19 cellular contexts compared by ENCODE assay signal in genomic region chr18:4412286-4412685, GRCh38. TPM values are rescaled to one million over a fixed set of nuclear protein-coding genes. Genes with fewer than 3 reads are reported as not detected.
DNase-seq lines count a peak whose midpoint lies in the region; ATAC-seq and TF ChIP-seq lines count a peak whose summit lies in the region.
"Had no signal": no experiment of that assay in that cellular context is flagged by ENCODE, and none has a peak within 500 bp of the region (broad histone marks: within the 10 kb centered on the region; RNA-seq: fewer than 3 reads in every experiment).

No MANE protein-coding gene starts in this region.

- intact Hi-C loops in prostate gland (cut with DNase I): no loop called here

- H3K27me3 ChIP-seq in prostate gland (replicated peaks; ENCODE audit: insufficient read depth): no peaks in the 10 kb centered on the region
- H3K27me3 ChIP-seq: SJCRH30 had no signal

- H3K36me3 ChIP-seq in prostate gland: no peaks in the 10 kb centered on the region
- H3K36me3 ChIP-seq: SJCRH30 had no signal

- no peak for TF ChIP-seq CTCF in VCaP (conservative IDR thresholded peaks at IDR 0.05)
- TF ChIP-seq CTCF in prostate gland (IDR thresholded peaks at IDR 0.05): no peak

- no peak overlapping the region for H3K4me3 ChIP-seq in prostate gland
- H3K4me3 ChIP-seq: SJCRH30 had no signal

- no peak for ATAC-seq in HG02840 (IDR thresholded peaks at IDR 0.05; ENCODE audit: low FRiP score, unreplicated experiment)
- ATAC-seq: T-cell had no signal

- H3K9me3 ChIP-seq in prostate gland: no peaks in the 10 kb centered on the region
- H3K9me3 ChIP-seq: SJCRH30 had no signal

- peaks cover 3% of the 10 kb centered on the region for H3K9me3 Mint-ChIP-seq in activated T-cell treated with anti-CD3 and anti-CD28 coated beads, Interleukin-2, amount 50 U/mL, for 24 hours

- DNase-seq in DMS53 (lab: John Stamatoyannopoulos, UW) (peak; percentile 53), DMS79 treated with DMSO at 0.1 percent for 48 hours (lab: John Stamatoyannopoulos, UW) (peak; percentile 68), prostate gland (ENCODE audit: low spot score) (peak; percentile 14), NCI-H774 (lab: John Stamatoyannopoulos, UW) (no peak)
- DNase-seq in activated T-cell treated with anti-CD3 and anti-CD28 coated beads, Interleukin-2, amount 50 U/mL, for 24 hours: no peak
- DNase-seq: CD4-positive, CD25-positive, alpha-beta regulatory T cell; COR-L47; DMS 273 treated with DMSO at 0.1 percent for 48 hours; GF-D8; H7; Kasumi-1; NCI-H1436; NCI-H1930; NCI-H748 treated with DMSO at 0.1 percent for 48 hours; SJCRH30; T-cell had no signal

- no peak for TF ChIP-seq POLR2A in prostate gland (IDR thresholded peaks at IDR 0.05)

- H3K27me3 Mint-ChIP-seq in activated T-cell treated with anti-CD3 and anti-CD28 coated beads, Interleukin-2, amount 50 U/mL, for 24 hours: no peaks in the 10 kb centered on the region
- H3K27me3 Mint-ChIP-seq: CD4-positive, CD25-positive, alpha-beta regulatory T cell; T-cell had no signal

- no peaks in the 10 kb centered on the region for H3K4me1 Mint-ChIP-seq in activated T-cell treated with anti-CD3 and anti-CD28 coated beads, Interleukin-2, amount 50 U/mL, for 24 hours (ENCODE audit: low read depth)
- H3K4me1 Mint-ChIP-seq: T-cell had no signal

- no peak overlapping the region for H3K4me3 Mint-ChIP-seq in activated T-cell treated with anti-CD3 and anti-CD28 coated beads, Interleukin-2, amount 50 U/mL, for 24 hours
- H3K4me3 Mint-ChIP-seq: CD4-positive, CD25-positive, alpha-beta regulatory T cell; T-cell had no signal

- no peak overlapping the region for H3K27ac Mint-ChIP-seq in activated T-cell treated with anti-CD3 and anti-CD28 coated beads, Interleukin-2, amount 50 U/mL, for 24 hours
- H3K27ac Mint-ChIP-seq: CD4-positive, CD25-positive, alpha-beta regulatory T cell; T-cell had no signal

- peak overlapping the region; percentile 52 for H3K27ac ChIP-seq in VCaP
- H3K27ac ChIP-seq in prostate gland: no peak overlapping the region
- H3K27ac ChIP-seq: SJCRH30 had no signal

- no peaks in the 10 kb centered on the region for H3K36me3 Mint-ChIP-seq in activated T-cell treated with anti-CD3 and anti-CD28 coated beads, Interleukin-2, amount 50 U/mL, for 24 hours (ENCODE audit: low read depth)
- H3K36me3 Mint-ChIP-seq: CD4-positive, CD25-positive, alpha-beta regulatory T cell; T-cell had no signal

- no peaks in the 10 kb centered on the region for H3K4me1 ChIP-seq in prostate gland (replicated peaks)
- H3K4me1 ChIP-seq: SJCRH30 had no signal

RNA-seq across cellular contexts. Expression of gene DLGAP1, which starts 42.8 kb away (rescaled TPM):
- 10 to 100 TPM; 42.2 to 66.7 TPM for total RNA-seq in prostate gland
- total RNA-seq: MCF 10A had no signal

Comparison
In these comparisons a context has a peak if more than half of its experiments do, and no peak if none do; other contexts are left out.
1. DNase-seq: peak in DMS53 (single experiment), DMS79 treated with DMSO at 0.1 percent for 48 hours (single experiment) and prostate gland (single experiment); none in NCI-H774 (single experiment) and activated T-cell treated with anti-CD3 and anti-CD28 coated beads, Interleukin-2, amount 50 U/mL, for 24 hours (single experiment).